Comparison of ENCODE assay signal across 14 cellular contexts in genomic region chr4:94507281-94507680, GRCh38. TPM values are rescaled to one million over a fixed set of nuclear protein-coding genes. Genes with fewer than 3 reads are reported as not detected.
DNase-seq lines count a peak whose midpoint lies in the region; ATAC-seq and TF ChIP-seq lines count a peak whose summit lies in the region.
"Had no signal": no experiment of that assay in that cellular context is flagged by ENCODE, and none has a peak within 500 bp of the region (broad histone marks: within the 10 kb centered on the region; RNA-seq: fewer than 3 reads in every experiment).

No MANE protein-coding gene starts in this region.

- H3K36me3 ChIP-seq in HCT116 (ENCODE audit: control insufficient read depth in 1 of 2, insufficient read depth in 2 of 2, low read length in 2 of 2) (no peaks in the 10 kb centered on the region), IMR-90 (ENCODE audit: control insufficient read depth, insufficient read depth, low read length) (no peaks in the 10 kb centered on the region; the same call in 1 of the 2 replicates), sigmoid colon (no peaks in the 10 kb centered on the region), adrenal gland (replicated peaks in 1 of 2) (no peaks in the 10 kb centered on the region)
- H3K36me3 ChIP-seq: ovary had no signal

- H4K20me1 ChIP-seq in HCT116 (ENCODE audit: insufficient read depth), result no peaks in the 10 kb centered on the region
- peaks cover 4% of the 10 kb centered on the region; the same call in 1 of the 2 replicates for H4K20me1 ChIP-seq in IMR-90 (ENCODE audit: insufficient read depth, low read length)

- H3K27ac ChIP-seq in HCT116 (ENCODE audit: low read depth, low read length) (peak overlapping the region; percentile 80), IMR-90 (ENCODE audit: insufficient read depth, low read length) (no peak overlapping the region), coronary artery (peak overlapping the region; percentile 67), sigmoid colon (peak overlapping the region; percentile 13 to 70 (median 59)), adrenal gland (peak overlapping the region in 2 of 5 donors; percentile 13 to 55)
- H3K27ac ChIP-seq: ovary had no signal

- intact Hi-C loops in HCT116 (cut with micrococcal nuclease), result no loop called here
- intact Hi-C loops in IMR-90 (cut with micrococcal nuclease), result no loop called here
- intact Hi-C loops in sigmoid colon (cut with DNase I), result loop anchor here (10.0 kb wide), 1 partner anchor 92 kb away; no protein-coding TSS in a partner anchor
- intact Hi-C loops in adrenal gland (cut with DNase I), result no loop called here

- H3K79me1 ChIP-seq in IMR-90 (ENCODE audit: low read depth in 1 of 2, low read length in 2 of 2), result peaks cover 11 to 71% of the 10 kb centered on the region in 2 experiments

- BruUV-seq in HCT116 (replicated peaks; lab: Mats Ljungman, UMichigan) (no TSS peak), IMR-90 (replicated peaks; lab: Mats Ljungman, UMichigan) (no TSS peak)

- H3K9ac ChIP-seq in HCT116 (ENCODE audit: low read length), result peak overlapping the region; percentile 40
- H3K9ac ChIP-seq in IMR-90 (ENCODE audit: low read depth, low read length), result no peak overlapping the region

- H3K9me1 ChIP-seq in IMR-90 (ENCODE audit: insufficient read depth, low read length), result peaks cover 8% of the 10 kb centered on the region

- peaks cover 35% of the 10 kb centered on the region for H3K79me2 ChIP-seq in HCT116 (ENCODE audit: insufficient read depth, low read length)

- peak overlapping the region; percentile 38 for H2BK5ac ChIP-seq in IMR-90 (ENCODE audit: low read depth, low read length, poor library complexity, severe bottlenecking)

- DNase-seq in HCT116 (ENCODE audit: low read depth, low spot score) (peak; percentile 73), IMR-90 (no peak), coronary artery (ENCODE audit: low spot score) (no peak), sigmoid colon (no peak), GM10248 (ENCODE audit: extremely low spot score) (no peak), adrenal gland (no peak), mesenteric fat pad (ENCODE audit: low spot score) (no peak), SHP77 (lab: John Stamatoyannopoulos, UW) (no peak)
- DNase-seq: DND-41; effector CD8-positive, alpha-beta T cell; NCI-H2081; NCI-H748 treated with DMSO at 0.1 percent for 48 hours; SIG-M5 had no signal

- no peak overlapping the region for H4K91ac ChIP-seq in IMR-90 (ENCODE audit: insufficient read depth, low read depth, low read length)

- H3K18ac ChIP-seq in IMR-90 (ENCODE audit: low read depth, low read length), result peak overlapping the region; percentile 58; the same call in 1 of the 2 replicates

- H2AK5ac ChIP-seq in IMR-90 (ENCODE audit: low read depth, low read length), result no peak overlapping the region

- in situ Hi-C loops in IMR-90 (cut with MboI; ENCODE audit: low sequenced_read_pairs), result no loop called here

- H2AFZ ChIP-seq in HCT116 (ENCODE audit: low read depth, low read length, poor library complexity, severe bottlenecking), result no peak overlapping the region
- H2AFZ ChIP-seq in IMR-90 (replicated peaks; ENCODE audit: low read length, poor library complexity), result no peak overlapping the region

- TF ChIP-seq CTCF in HCT116 (IDR thresholded peaks at IDR 0.05 in 2 of 3, conservative IDR thresholded peaks at IDR 0.05 in 1 of 3; ENCODE audit: borderline replicate concordance in 1 of 3, insufficient read depth in 1 of 3, low read depth in 2 of 3, low read length in 2 of 3), result no peak
- no peak for TF ChIP-seq CTCF in IMR-90 (conservative IDR thresholded peaks at IDR 0.05; ENCODE audit: low read depth, low read length)
- no peak for TF ChIP-seq CTCF in coronary artery (IDR thresholded peaks at IDR 0.05)
- TF ChIP-seq CTCF in sigmoid colon (IDR thresholded peaks at IDR 0.05), result no peak
- TF ChIP-seq CTCF in GM10248 (IDR thresholded peaks at IDR 0.05; ENCODE audit: control extremely low read depth, extremely low read depth, low read depth, missing control alignments), result no peak
- TF ChIP-seq CTCF in adrenal gland (IDR thresholded peaks at IDR 0.05), result no peak

- TF ChIP-seq EP300 in sigmoid colon (IDR thresholded peaks at IDR 0.05), result no peak

- 0 out of 3 replicates have a peak overlapping the region, but pooled peaks have one; percentile 39 for H2BK15ac ChIP-seq in IMR-90 (ENCODE audit: low read depth, low read length)

- H3K4me3 ChIP-seq in HCT116 (replicated peaks in 1 of 2; ENCODE audit: low read depth in 1 of 2, low read length in 2 of 2) (peak overlapping the region in 1 of 2 experiments; percentile 34; a peak in 2 of 4 replicates), IMR-90 (ENCODE audit: insufficient read depth, low read depth, low read length) (no peak overlapping the region), coronary artery (no peak overlapping the region), sigmoid colon (no peak overlapping the region), adrenal gland (no peak overlapping the region)
- H3K4me3 ChIP-seq: ovary had no signal

- H2BK120ac ChIP-seq in IMR-90 (ENCODE audit: low read depth, low read length), result no peak overlapping the region

- H3K56ac ChIP-seq in IMR-90 (ENCODE audit: extremely low read depth, insufficient read depth, low read length), result no peak overlapping the region

- peak overlapping the region; percentile 75 for H3K4me2 ChIP-seq in HCT116 (ENCODE audit: low read length)
- no peak overlapping the region; the same call in 1 of the 2 replicates for H3K4me2 ChIP-seq in IMR-90 (ENCODE audit: low read depth, low read length)

- H3K4ac ChIP-seq in IMR-90 (ENCODE audit: low read depth, low read length), result 0 out of 2 replicates have a peak overlapping the region, but pooled peaks have one; percentile 4

- no CpG with 5 or more reads among the region's 2 CpGs for WGBS in IMR-90 (ENCODE audit: extremely low coverage in 2 of 2, insufficient read length in 1 of 2), 2 experiments
- 17 to 70% methylated on average over 2 of the region's 2 CpGs for WGBS in sigmoid colon, 2 donors
- WGBS in adrenal gland, 4 donors, result 93 to 100% (median 97%) methylated on average over 2 of the region's 2 CpGs

- H3K27me3 ChIP-seq in HCT116 (ENCODE audit: insufficient read depth, low read length) (no peaks in the 10 kb centered on the region), IMR-90 (ENCODE audit: control insufficient read depth, insufficient read depth, low read length) (no peaks in the 10 kb centered on the region), sigmoid colon (no peaks in the 10 kb centered on the region), adrenal gland (no peaks in the 10 kb centered on the region)
- H3K27me3 ChIP-seq: ovary had no signal

- TF ChIP-seq RAD21 in HCT116 (IDR thresholded peaks at IDR 0.05; ENCODE audit: low read depth) (no peak), IMR-90 (IDR thresholded peaks at IDR 0.05; ENCODE audit: low read length) (no peak)

- no peak overlapping the region for H3K14ac ChIP-seq in IMR-90 (replicated peaks; ENCODE audit: low read depth, low read length)

- no peak overlapping the region for H2BK20ac ChIP-seq in IMR-90 (ENCODE audit: low read depth, low read length)

- no peaks in the 10 kb centered on the region for H3K9me3 ChIP-seq in HCT116 (ENCODE audit: control insufficient read depth in 1 of 2, insufficient read depth in 1 of 2, low read depth in 1 of 2, low read length in 2 of 2)
- H3K9me3 ChIP-seq in IMR-90 (ENCODE audit: control insufficient read depth, insufficient read depth, low read length), result no peaks in the 10 kb centered on the region
- H3K9me3 ChIP-seq in sigmoid colon, result no peaks in the 10 kb centered on the region
- H3K9me3 ChIP-seq in adrenal gland (replicated peaks in 1 of 3), result no peaks in the 10 kb centered on the region
- H3K9me3 ChIP-seq: ovary had no signal

- no peak overlapping the region for H3K23ac ChIP-seq in IMR-90 (ENCODE audit: low read depth, low read length)

- peaks cover 35 to 40% of the 10 kb centered on the region in 2 experiments for H3K4me1 ChIP-seq in HCT116 (ENCODE audit: control insufficient read depth in 1 of 2, insufficient read depth in 2 of 2, low read length in 2 of 2)
- H3K4me1 ChIP-seq in IMR-90 (ENCODE audit: control insufficient read depth, insufficient read depth, low read length), result peaks cover 18% of the 10 kb centered on the region
- H3K4me1 ChIP-seq in sigmoid colon, result peaks cover 0 to 72% (median 66%) of the 10 kb centered on the region in 4 donors
- H3K4me1 ChIP-seq in adrenal gland (replicated peaks in 1 of 2), result peaks cover 9 to 32% of the 10 kb centered on the region in 2 donors

- no peak overlapping the region; a peak in 1 of 4 replicates for H4K8ac ChIP-seq in IMR-90 (ENCODE audit: low read depth in 2 of 2, low read length in 2 of 2)

- ATAC-seq in HCT116 (peak; percentile 75), IMR-90 (ENCODE audit: low read depth) (no peak)

- dilution Hi-C loops in IMR-90 (cut with HindIII; ENCODE audit: low sequenced_read_pairs, unreplicated experiment), result no loop called here

- H4K5ac ChIP-seq in IMR-90 (ENCODE audit: low read depth, low read length), result no peak overlapping the region

- no peak overlapping the region for H2AK9ac ChIP-seq in IMR-90 (replicated peaks; ENCODE audit: low read depth, low read length, poor library complexity)

- CTCF ChIA-PET in HCT116 (lab: Charles Lee), result no interaction called here
- CTCF ChIA-PET in IMR-90 (lab: Yijun Ruan, JAX), result no interaction called here
- CTCF ChIA-PET in GM10248 (lab: Yijun Ruan, JAX), result no interaction called here

- no peaks in the 10 kb centered on the region for H3K9me2 ChIP-seq in HCT116 (ENCODE audit: insufficient read depth)

- RAD21 ChIA-PET in HCT116 (lab: Charles Lee; ENCODE audit: low non-redundant PET in 1 of 2, low total read pairs in 2 of 2, uncharacterized antibody in 2 of 2, unreplicated experiment in 2 of 2), result no interaction called here

- POLR2A ChIA-PET in HCT116 (lab: Charles Lee), result no interaction called here
- POLR2A ChIA-PET in IMR-90 (lab: Charles Lee; ENCODE audit: unreplicated experiment), result no interaction called here
- POLR2A ChIA-PET in GM10248 (lab: Yijun Ruan, JAX), result no interaction called here

- TF ChIP-seq POLR2A in HCT116 (IDR thresholded peaks at IDR 0.05; ENCODE audit: borderline replicate concordance, extremely low read depth, insufficient read depth, insufficient read length) (no peak), IMR-90 (IDR thresholded peaks at IDR 0.05; ENCODE audit: low read depth, low read length) (no peak), sigmoid colon (IDR thresholded peaks at IDR 0.05) (no peak), adrenal gland (IDR thresholded peaks at IDR 0.05) (no peak)

RNA-seq across cellular contexts. Expression of gene PDLIM5, which starts 55.5 kb away (rescaled TPM):
- total RNA-seq in HCT116 (2021; ENCODE audit: unreplicated experiment), result 130 TPM
- polyA plus RNA-seq in HCT116 (2012), result 43.9 and 49.0 TPM in 2 replicates
- 159 and 188 TPM in 2 replicates for total RNA-seq in IMR-90 (2012; rRNA removed)
- 96.5 and 98.9 TPM in 2 replicates for polyA plus RNA-seq in IMR-90 (2012; rRNA removed)
- polyA plus RNA-seq in IMR-90 (2012; cell fraction: cytosol; rRNA removed), result 50.8 and 51.2 TPM in 2 replicates
- polyA plus RNA-seq in IMR-90 (2012; cell fraction: nucleus; rRNA removed; ENCODE audit: low replicate concordance), result 53.9 and 106 TPM in 2 replicates
- total RNA-seq in sigmoid colon, result 100 to 1,000 TPM; 167 to 221 (median 204) TPM
- polyA plus RNA-seq in sigmoid colon, result 10 to 100 TPM; 31.2 to 43.0 (median 39.6) TPM
- 100 to 1,000 TPM in 3 of 8 donors, 10 to 100 TPM in 5; 53.9 to 150 (median 84.0) TPM for total RNA-seq in adrenal gland
- polyA plus RNA-seq in adrenal gland, result 10 to 100 TPM; 26.2 to 92.4 (median 28.9) TPM
- total RNA-seq in mesenteric fat pad, result 125 TPM
